Comparison of ENCODE assay signal across 17 cellular contexts in genomic region chr12:4283512-4284255, GRCh38. TPM values are rescaled to one million over a fixed set of nuclear protein-coding genes. Genes with fewer than 3 reads are reported as not detected.
DNase-seq lines count a peak whose midpoint lies in the region; ATAC-seq and TF ChIP-seq lines count a peak whose summit lies in the region.
"Had no signal": no experiment of that assay in that cellular context is flagged by ENCODE, and none has a peak within 500 bp of the region (broad histone marks: within the 10 kb centered on the region; RNA-seq: fewer than 3 reads in every experiment).

No MANE protein-coding gene starts in this region.

- no peak for DNase-seq in activated CD8-positive, alpha-beta memory T cell treated with anti-CD3 and anti-CD28 coated beads, Interleukin-2, amount 10 ng/mL, durations not matched to agents 7 days and 5 days
- DNase-seq in activated CD8-positive, alpha-beta memory T cell treated with anti-CD3 and anti-CD28 coated beads, Interleukin-2, amount 50 U/mL, for 48 hours: no peak
- DNase-seq in activated CD8-positive, alpha-beta T cell treated with anti-CD3 and anti-CD28 coated beads for 36 hours: no peak
- DNase-seq in immature natural killer cell: no peak
- DNase-seq in NCI-H774 (lab: John Stamatoyannopoulos, UW): no peak
- no peak for DNase-seq in AG20443 (ENCODE audit: low spot score)
- DNase-seq in T1000 (lab: John Stamatoyannopoulos, UW): no peak
- DNase-seq: ACHN, glutamatergic neuron, midbrain, NCI-H1048, NCI-H2171 treated with DMSO at 0.1 percent for 48 hours, pancreas had no signal

- H3K27ac ChIP-seq in stomach smooth muscle (ENCODE audit: low read length): peak overlapping the region; percentile 31
- H3K27ac ChIP-seq: pancreas had no signal

- peak overlapping the region in 1 of 2 donors; percentile 5 for H3K9ac ChIP-seq in stomach smooth muscle (ENCODE audit: low read length in 2 of 2)

- H3K4me3 Mint-ChIP-seq in activated CD8-positive, alpha-beta memory T cell treated with anti-CD3 and anti-CD28 coated beads, Interleukin-2, amount 10 ng/mL, durations not matched to agents 7 days and 5 days: no peak overlapping the region
- H3K4me3 Mint-ChIP-seq in activated CD8-positive, alpha-beta T cell treated with anti-CD3 and anti-CD28 coated beads for 36 hours: no peak overlapping the region
- H3K4me3 Mint-ChIP-seq in immature natural killer cell: no peak overlapping the region

- no peak for TF ChIP-seq CTCF in activated CD8-positive, alpha-beta T cell treated with anti-CD3 and anti-CD28 coated beads for 36 hours (IDR thresholded peaks at IDR 0.05)

- ATAC-seq in activated CD8-positive, alpha-beta memory T cell treated with anti-CD3 and anti-CD28 coated beads, Interleukin-2, amount 10 ng/mL, durations not matched to agents 7 days and 5 days: no peak
- ATAC-seq in activated CD8-positive, alpha-beta T cell treated with anti-CD3 and anti-CD28 coated beads for 36 hours: no peak
- ATAC-seq: K562, pancreas, Right ventricle myocardium inferior had no signal

- POLR2A ChIA-PET in activated CD8-positive, alpha-beta T cell treated with anti-CD3 and anti-CD28 coated beads for 36 hours (lab: Charles Lee): interaction anchor here (0.5 to 17.2 kb wide), 9 partner anchors 8 to 292 kb away, joined by 3 to 375 read pairs (median 4); partner anchors contain the start of gene CCND2

- H3K4me1 ChIP-seq in stomach smooth muscle (ENCODE audit: control insufficient read depth, insufficient read depth, low read length): peaks cover 66% of the 10 kb centered on the region

- CTCF ChIA-PET in activated CD8-positive, alpha-beta memory T cell treated with anti-CD3 and anti-CD28 coated beads, Interleukin-2, amount 10 ng/mL, durations not matched to agents 7 days and 5 days (lab: Charles Lee): interaction anchor here (0.9 to 6.8 kb wide), 3 partner anchors 7 to 169 kb away, joined by 3 to 38 read pairs (median 3); no protein-coding TSS in a partner anchor
- CTCF ChIA-PET in activated CD8-positive, alpha-beta T cell treated with anti-CD3 and anti-CD28 coated beads for 36 hours (lab: Charles Lee): interaction anchor here (0.8 to 0.9 kb wide), 2 partner anchors 9 to 176 kb away, joined by 3 read pairs; no protein-coding TSS in a partner anchor

- no peaks in the 10 kb centered on the region for H3K27me3 Mint-ChIP-seq in activated CD8-positive, alpha-beta memory T cell treated with anti-CD3 and anti-CD28 coated beads, Interleukin-2, amount 10 ng/mL, durations not matched to agents 7 days and 5 days
- H3K27me3 Mint-ChIP-seq in activated CD8-positive, alpha-beta T cell treated with anti-CD3 and anti-CD28 coated beads for 36 hours: no peaks in the 10 kb centered on the region
- peaks cover 0 to 6% (median 2%) of the 10 kb centered on the region in 3 donors for H3K27me3 Mint-ChIP-seq in immature natural killer cell (ENCODE audit: low read depth in 3 of 3)

- H3K9me3 Mint-ChIP-seq in activated CD8-positive, alpha-beta memory T cell treated with anti-CD3 and anti-CD28 coated beads, Interleukin-2, amount 10 ng/mL, durations not matched to agents 7 days and 5 days (ENCODE audit: low read depth): no peaks in the 10 kb centered on the region
- H3K9me3 Mint-ChIP-seq in activated CD8-positive, alpha-beta T cell treated with anti-CD3 and anti-CD28 coated beads for 36 hours: no peaks in the 10 kb centered on the region
- H3K9me3 Mint-ChIP-seq in immature natural killer cell: no peaks in the 10 kb centered on the region

- H3K4me3 ChIP-seq in stomach smooth muscle (ENCODE audit: low read length in 2 of 2): no peak overlapping the region
- H3K4me3 ChIP-seq: K562, pancreas, smooth muscle cell had no signal

- H3K4me1 Mint-ChIP-seq in activated CD8-positive, alpha-beta memory T cell treated with anti-CD3 and anti-CD28 coated beads, Interleukin-2, amount 10 ng/mL, durations not matched to agents 7 days and 5 days: peaks cover 96% of the 10 kb centered on the region
- peaks cover 93% of the 10 kb centered on the region for H3K4me1 Mint-ChIP-seq in activated CD8-positive, alpha-beta T cell treated with anti-CD3 and anti-CD28 coated beads for 36 hours (ENCODE audit: low read depth)
- H3K4me1 Mint-ChIP-seq in immature natural killer cell: peaks cover 57 to 79% of the 10 kb centered on the region in 2 donors

- no peaks in the 10 kb centered on the region for H3K9me3 ChIP-seq in stomach smooth muscle (ENCODE audit: control insufficient read depth in 2 of 2, low read length in 2 of 2)
- H3K9me3 ChIP-seq: pancreas had no signal

- H3K36me3 Mint-ChIP-seq in activated CD8-positive, alpha-beta memory T cell treated with anti-CD3 and anti-CD28 coated beads, Interleukin-2, amount 10 ng/mL, durations not matched to agents 7 days and 5 days: peaks cover 94% of the 10 kb centered on the region
- peaks cover 90% of the 10 kb centered on the region for H3K36me3 Mint-ChIP-seq in activated CD8-positive, alpha-beta T cell treated with anti-CD3 and anti-CD28 coated beads for 36 hours (ENCODE audit: low read depth)
- peaks cover 11 to 70% (median 17%) of the 10 kb centered on the region in 3 donors for H3K36me3 Mint-ChIP-seq in immature natural killer cell

- intact Hi-C loops in activated CD8-positive, alpha-beta T cell treated with anti-CD3 and anti-CD28 coated beads for 36 hours (cut with micrococcal nuclease): no loop called here

- peaks cover 65 to 72% of the 10 kb centered on the region in 2 donors for H3K36me3 ChIP-seq in stomach smooth muscle (ENCODE audit: control insufficient read depth in 2 of 2, insufficient read depth in 2 of 2, low read length in 2 of 2)

- peak overlapping the region; percentile 23 for H3K27ac Mint-ChIP-seq in activated CD8-positive, alpha-beta memory T cell treated with anti-CD3 and anti-CD28 coated beads, Interleukin-2, amount 10 ng/mL, durations not matched to agents 7 days and 5 days
- H3K27ac Mint-ChIP-seq in activated CD8-positive, alpha-beta T cell treated with anti-CD3 and anti-CD28 coated beads for 36 hours: peak overlapping the region; percentile 68
- H3K27ac Mint-ChIP-seq in immature natural killer cell: peak overlapping the region in 5 of 6 donors; percentile 43 to 65 (median 57)

- H3K27me3 ChIP-seq in stomach smooth muscle (ENCODE audit: control insufficient read depth in 1 of 2, insufficient read depth in 2 of 2, low read length in 2 of 2): no peaks in the 10 kb centered on the region
- H3K27me3 ChIP-seq: pancreas had no signal

RNA-seq across cellular contexts. Expression of gene CCND2, which starts 10.1 kb away (rescaled TPM):
- 100 to 1,000 TPM; 492 to 862 TPM for total RNA-seq in activated CD8-positive, alpha-beta memory T cell treated with anti-CD3 and anti-CD28 coated beads, Interleukin-2, amount 10 ng/mL, durations not matched to agents 7 days and 5 days
- total RNA-seq in activated CD8-positive, alpha-beta T cell treated with anti-CD3 and anti-CD28 coated beads for 36 hours: 100 to 1,000 TPM; 617 to 639 TPM
- 10 to 100 TPM; 47.5 to 83.3 (median 71.4) TPM for polyA plus RNA-seq in immature natural killer cell

RNA-seq across cellular contexts. Expression of gene TIGAR, which starts 37.3 kb away (rescaled TPM):
- 10 to 100 TPM in 1 of 2 experiments, 1 to 10 TPM in 1; 7.6 to 18.1 TPM for total RNA-seq in activated CD8-positive, alpha-beta memory T cell treated with anti-CD3 and anti-CD28 coated beads, Interleukin-2, amount 10 ng/mL, durations not matched to agents 7 days and 5 days
- 1 to 10 TPM; 8.2 to 8.7 TPM for total RNA-seq in activated CD8-positive, alpha-beta T cell treated with anti-CD3 and anti-CD28 coated beads for 36 hours
- polyA plus RNA-seq in immature natural killer cell: 1 to 10 TPM; 2.1 to 8.9 (median 4.3) TPM
